8 cellular contexts compared by ENCODE assay signal in genomic region chr13:106534844-106535551, GRCh38. TPM values are rescaled to one million over a fixed set of nuclear protein-coding genes. Genes with fewer than 3 reads are reported as not detected.
A peak's percentile ranks its signal among the peaks of the same experiment; 100 is the strongest.
DNase-seq lines count a peak whose midpoint lies in the region; ATAC-seq, FAIRE-seq and TF ChIP-seq lines count a peak whose summit lies in the region.

No MANE protein-coding gene starts in this region.

- H3K9me3 Mint-ChIP-seq in stimulated activated naive B cell treated with anti-CD40 and anti-IgM and Interleukin-4, amounts not matched to agents 10 μg/mL and 1 μg/mL and 100 μg/mL, for 72 hours = no peaks in the 10 kb centered on the region

- H3K9ac ChIP-seq in kidney (ENCODE audit: low read length in 2 of 2) = peak overlapping the region in 1 of 2 donors; percentile 67

- peaks cover 12 to 30% of the 10 kb centered on the region in 2 donors for H3K4me1 Mint-ChIP-seq in stimulated activated naive B cell treated with anti-CD40 and anti-IgM and Interleukin-4, amounts not matched to agents 10 μg/mL and 1 μg/mL and 100 μg/mL, for 72 hours

- TF ChIP-seq POLR2A in breast epithelium (IDR thresholded peaks at IDR 0.05) = no peak

- H3K27ac Mint-ChIP-seq in stimulated activated naive B cell treated with anti-CD40 and anti-IgM and Interleukin-4, amounts not matched to agents 10 μg/mL and 1 μg/mL and 100 μg/mL, for 72 hours = peak overlapping the region; percentile 82

- peaks cover 0 to 2% of the 10 kb centered on the region in 2 donors for H3K36me3 Mint-ChIP-seq in stimulated activated naive B cell treated with anti-CD40 and anti-IgM and Interleukin-4, amounts not matched to agents 10 μg/mL and 1 μg/mL and 100 μg/mL, for 72 hours

- peak; percentile 30 for ATAC-seq in HG02840 (IDR thresholded peaks at IDR 0.05; ENCODE audit: low FRiP score, unreplicated experiment)
- peak; percentile 19 to 26 for ATAC-seq in stimulated activated naive B cell treated with anti-CD40 and anti-IgM and Interleukin-4, amounts not matched to agents 10 μg/mL and 1 μg/mL and 100 μg/mL, for 72 hours (replicated peaks)

- H3K36me3 ChIP-seq in breast epithelium = no peaks in the 10 kb centered on the region
- H3K36me3 ChIP-seq in kidney (ENCODE audit: control insufficient read depth in 1 of 2, insufficient read depth in 2 of 2, low read length in 2 of 2) = no peaks in the 10 kb centered on the region

- no peak for TF ChIP-seq CTCF in breast epithelium (IDR thresholded peaks at IDR 0.05)
- no peak for TF ChIP-seq CTCF in kidney (IDR thresholded peaks at IDR 0.05; ENCODE audit: borderline replicate concordance, extremely low read depth, insufficient read depth)

- peak; percentile 8 for DNase-seq in activated T-cell treated with anti-CD3 and anti-CD28 coated beads for 48 hours (ENCODE audit: low read depth)
- DNase-seq in activated T-cell treated with anti-CD3 and anti-CD28 coated beads for 4 hours = no peak
- DNase-seq in RKO (ENCODE audit: low spot score) = peak; percentile 24
- no peak for DNase-seq in breast epithelium (ENCODE audit: low spot score in 2 of 2)
- DNase-seq in kidney = peak; percentile 83
- no peak for DNase-seq in stimulated activated naive B cell treated with anti-CD40 and anti-IgM and Interleukin-4, amounts not matched to agents 10 μg/mL and 1 μg/mL and 100 μg/mL, for 72 hours
- DNase-seq in NCI-H345 treated with DMSO at 0.1 percent for 48 hours (lab: John Stamatoyannopoulos, UW; ENCODE audit: unreplicated experiment) = no peak

- H3K4me3 ChIP-seq in breast epithelium (peak overlapping the region; percentile 57 to 94 (median 79)), kidney (ENCODE audit: low read length in 2 of 2) (peak overlapping the region; percentile 69 to 72)

- FAIRE-seq in kidney (lab: Jason Lieb, UNC) = no peak

- peaks cover 25 to 36% of the 10 kb centered on the region in 2 donors for H3K27me3 Mint-ChIP-seq in stimulated activated naive B cell treated with anti-CD40 and anti-IgM and Interleukin-4, amounts not matched to agents 10 μg/mL and 1 μg/mL and 100 μg/mL, for 72 hours

- H3K27me3 ChIP-seq in breast epithelium = no peaks in the 10 kb centered on the region

- H3K27ac ChIP-seq in breast epithelium (peak overlapping the region; percentile 79 to 81), kidney (ENCODE audit: low read depth in 2 of 2, low read length in 2 of 2) (peak overlapping the region; percentile 64 to 67)

- H3K9me3 ChIP-seq in breast epithelium (no peaks in the 10 kb centered on the region), kidney (ENCODE audit: control insufficient read depth in 1 of 2, low read length in 2 of 2) (no peaks in the 10 kb centered on the region)

- intact Hi-C loops in breast epithelium (cut with DNase I; ENCODE audit: low total_unique reads) = no loop called here
- intact Hi-C loops in kidney (cut with DNase I) = no loop called here

- H3K4me1 ChIP-seq in breast epithelium = peaks cover 3 to 8% of the 10 kb centered on the region in 2 donors
- H3K4me1 ChIP-seq in kidney (ENCODE audit: control insufficient read depth in 1 of 2, insufficient read depth in 1 of 2, low read depth in 1 of 2, low read length in 2 of 2) = no peaks in the 10 kb centered on the region

- H3K4me3 Mint-ChIP-seq in stimulated activated naive B cell treated with anti-CD40 and anti-IgM and Interleukin-4, amounts not matched to agents 10 μg/mL and 1 μg/mL and 100 μg/mL, for 72 hours = peak overlapping the region; percentile 78 to 84

RNA-seq across cellular contexts. Expression of gene EFNB2, which starts 0.5 kb away (rescaled TPM):
- 10 to 100 TPM in 2 of 3 donors, 1 to 10 TPM in 1; 9.4 to 15.7 (median 15.2) TPM for total RNA-seq in breast epithelium
- total RNA-seq in kidney = 32.8 TPM
- polyA plus RNA-seq in kidney (ENCODE audit: insufficient read depth, low read depth, low replicate concordance) = 12.7 TPM

RNA-seq across cellular contexts. Expression of gene ARGLU1, which starts 32.9 kb away (rescaled TPM):
- 100 to 1,000 TPM; 122 to 181 (median 136) TPM for total RNA-seq in breast epithelium
- total RNA-seq in kidney = 86.7 TPM
- 39.0 TPM for polyA plus RNA-seq in kidney (ENCODE audit: insufficient read depth, low read depth, low replicate concordance)

Comparison
In these comparisons a context has a peak if more than half of its experiments do, and no peak if none do; other contexts are left out.
1. DNase-seq: peak in activated T-cell treated with anti-CD3 and anti-CD28 coated beads for 48 hours (single experiment), RKO (single experiment) and kidney (single experiment); none in activated T-cell treated with anti-CD3 and anti-CD28 coated beads for 4 hours (single experiment), breast epithelium (0 of 2), stimulated activated naive B cell treated with anti-CD40 and anti-IgM and Interleukin-4, amounts not matched to agents 10 μg/mL and 1 μg/mL and 100 μg/mL, for 72 hours (single experiment) and NCI-H345 treated with DMSO at 0.1 percent for 48 hours (single experiment).